ENCODE assay signal across 15 cellular contexts in the genomic region with DNA sequence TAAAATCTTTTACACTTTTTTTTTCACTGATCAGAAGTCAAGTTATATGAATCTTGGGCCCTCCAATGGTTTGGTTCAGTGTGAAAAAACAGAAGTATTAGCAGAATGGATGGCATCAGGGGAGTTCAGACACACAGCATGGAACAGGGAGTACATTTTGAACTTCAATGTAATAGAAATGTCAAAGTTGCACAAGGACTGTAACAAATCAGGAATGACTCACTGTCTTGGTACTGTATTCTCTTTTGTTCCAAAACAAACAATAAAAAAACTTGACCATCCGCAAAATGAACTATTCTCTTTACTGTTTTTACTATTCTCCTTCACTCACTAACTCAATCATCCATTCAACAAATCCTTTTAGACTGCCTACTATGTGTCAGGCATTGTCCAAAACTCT.
DNase-seq lines count a peak whose midpoint lies in the region; ATAC-seq and TF ChIP-seq lines count a peak whose summit lies in the region.
"Had no signal": no experiment of that assay in that cellular context is flagged by ENCODE, and none has a peak within 500 bp of the region (broad histone marks: within the 10 kb centered on the region; RNA-seq: fewer than 3 reads in every experiment).

No MANE protein-coding gene starts in this region.

- H3K4me1 ChIP-seq in left ventricle myocardium inferior = no peaks in the 10 kb centered on the region
- H3K4me1 ChIP-seq: lower lobe of right lung had no signal

- POLR2A ChIA-PET in RWPE1 (lab: Yijun Ruan, JAX; ENCODE audit: low non-redundant PET) = no interaction called here

- DNase-seq in DMS53 treated with DMSO at 0.1 percent for 48 hours (lab: John Stamatoyannopoulos, UW; ENCODE audit: unreplicated experiment) (peak; percentile 0), RWPE1 (ENCODE audit: low spot score) (peak; percentile 17), dermis blood vessel endothelial cell (peak; percentile 47), myocyte (ENCODE audit: low read depth) (peak; percentile 27), head of caudate nucleus (no peak), left ventricle myocardium inferior (no peak)
- no peak for DNase-seq in activated naive CD4-positive, alpha-beta T cell treated with anti-CD3 and anti-CD28 coated beads, Interleukin-2, amount 10 ng/mL, durations not matched to agents 7 days and 5 days
- DNase-seq: AML-193; lower lobe of right lung; MV-4-11; naive thymus-derived CD8-positive, alpha-beta T cell; PC-9; T-helper 1 cell had no signal

- H3K27me3 Mint-ChIP-seq in activated naive CD4-positive, alpha-beta T cell treated with anti-CD3 and anti-CD28 coated beads, Interleukin-2, amount 10 ng/mL, durations not matched to agents 7 days and 5 days = no peaks in the 10 kb centered on the region
- H3K27me3 Mint-ChIP-seq: naive thymus-derived CD8-positive, alpha-beta T cell; progenitor cell of endocrine pancreas had no signal

- no peak overlapping the region for H3K4me3 Mint-ChIP-seq in activated naive CD4-positive, alpha-beta T cell treated with anti-CD3 and anti-CD28 coated beads, Interleukin-2, amount 10 ng/mL, durations not matched to agents 7 days and 5 days
- H3K4me3 Mint-ChIP-seq: naive thymus-derived CD8-positive, alpha-beta T cell had no signal

- ATAC-seq in GM21576 (IDR thresholded peaks at IDR 0.05; ENCODE audit: unreplicated experiment) = no peak
- ATAC-seq: lower lobe of right lung; naive thymus-derived CD8-positive, alpha-beta T cell had no signal

- H3K9me3 ChIP-seq in left ventricle myocardium inferior (replicated peaks) = no peaks in the 10 kb centered on the region
- H3K9me3 ChIP-seq: lower lobe of right lung had no signal

- H3K36me3 Mint-ChIP-seq in activated naive CD4-positive, alpha-beta T cell treated with anti-CD3 and anti-CD28 coated beads, Interleukin-2, amount 10 ng/mL, durations not matched to agents 7 days and 5 days = no peaks in the 10 kb centered on the region
- H3K36me3 Mint-ChIP-seq: naive thymus-derived CD8-positive, alpha-beta T cell had no signal

- no peak overlapping the region for H3K27ac ChIP-seq in RWPE1
- no peak overlapping the region for H3K27ac ChIP-seq in left ventricle myocardium inferior (replicated peaks)
- H3K27ac ChIP-seq: lower lobe of right lung, PC-9 had no signal

- CTCF ChIA-PET in RWPE1 (lab: Yijun Ruan, JAX) = no interaction called here
- CTCF ChIA-PET in activated naive CD4-positive, alpha-beta T cell treated with anti-CD3 and anti-CD28 coated beads, Interleukin-2, amount 10 ng/mL, durations not matched to agents 7 days and 5 days (lab: Charles Lee) = no interaction called here

- no peaks in the 10 kb centered on the region for H3K36me3 ChIP-seq in left ventricle myocardium inferior
- H3K36me3 ChIP-seq: lower lobe of right lung had no signal

- no peak overlapping the region for H3K27ac Mint-ChIP-seq in activated naive CD4-positive, alpha-beta T cell treated with anti-CD3 and anti-CD28 coated beads, Interleukin-2, amount 10 ng/mL, durations not matched to agents 7 days and 5 days
- H3K27ac Mint-ChIP-seq: naive thymus-derived CD8-positive, alpha-beta T cell; progenitor cell of endocrine pancreas had no signal

- no peaks in the 10 kb centered on the region for H3K27me3 ChIP-seq in left ventricle myocardium inferior (ENCODE audit: low read depth)

- TF ChIP-seq CTCF in RWPE1 (conservative IDR thresholded peaks at IDR 0.05; ENCODE audit: low read depth) (no peak), left ventricle myocardium inferior (IDR thresholded peaks at IDR 0.05; ENCODE audit: borderline replicate concordance) (no peak)

- H3K4me3 ChIP-seq in left ventricle myocardium inferior = no peak overlapping the region
- H3K4me3 ChIP-seq: lower lobe of right lung, PC-9 had no signal

- H3K9me3 Mint-ChIP-seq in activated naive CD4-positive, alpha-beta T cell treated with anti-CD3 and anti-CD28 coated beads, Interleukin-2, amount 10 ng/mL, durations not matched to agents 7 days and 5 days = peaks cover 5% of the 10 kb centered on the region

- H3K4me1 Mint-ChIP-seq in activated naive CD4-positive, alpha-beta T cell treated with anti-CD3 and anti-CD28 coated beads, Interleukin-2, amount 10 ng/mL, durations not matched to agents 7 days and 5 days = no peaks in the 10 kb centered on the region
- H3K4me1 Mint-ChIP-seq: naive thymus-derived CD8-positive, alpha-beta T cell had no signal

- intact Hi-C loops in head of caudate nucleus (cut with DNase I) = no loop called here
- intact Hi-C loops in left ventricle myocardium inferior (cut with micrococcal nuclease) = no loop called here

Comparison
In these comparisons a context has a peak if more than half of its experiments do, and no peak if none do; other contexts are left out.
1. DNase-seq: peak in DMS53 treated with DMSO at 0.1 percent for 48 hours (single experiment), RWPE1 (single experiment), dermis blood vessel endothelial cell (single experiment) and myocyte (single experiment); none in head of caudate nucleus (0 of 42), left ventricle myocardium inferior (single experiment) and activated naive CD4-positive, alpha-beta T cell treated with anti-CD3 and anti-CD28 coated beads, Interleukin-2, amount 10 ng/mL, durations not matched to agents 7 days and 5 days (single experiment).